12 cellular contexts compared by ENCODE assay signal in the genomic region with DNA sequence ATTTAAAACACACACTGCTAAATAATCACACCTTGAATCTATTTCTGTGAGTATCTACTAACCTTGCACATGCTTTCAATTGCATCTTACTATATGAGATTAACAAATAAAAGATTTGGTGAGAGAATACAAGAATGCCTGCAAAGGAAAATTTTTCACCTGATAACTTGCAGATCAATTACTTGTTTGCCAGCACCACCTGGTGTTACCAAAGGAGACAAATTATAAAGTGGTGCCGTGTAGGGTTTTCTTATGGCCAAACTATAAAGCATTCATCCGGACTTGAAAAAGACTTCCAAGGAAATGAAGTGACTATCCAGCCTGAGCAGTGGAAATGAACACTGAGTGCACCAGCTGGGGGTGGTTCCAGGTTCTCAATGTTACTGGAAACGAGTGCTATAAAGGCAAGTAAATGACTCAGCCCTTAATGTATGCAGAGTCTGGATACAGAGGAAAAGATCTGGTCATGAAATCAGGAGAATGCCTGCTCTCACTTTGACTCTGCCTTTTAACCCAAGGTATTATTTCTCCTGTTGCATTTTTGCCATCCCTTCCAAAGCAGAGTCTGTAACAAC.
DNase-seq lines count a peak whose midpoint lies in the region; ATAC-seq, FAIRE-seq and TF ChIP-seq lines count a peak whose summit lies in the region.
"Had no signal": no experiment of that assay in that cellular context is flagged by ENCODE, and none has a peak within 500 bp of the region (broad histone marks: within the 10 kb centered on the region; RNA-seq: fewer than 3 reads in every experiment).

No MANE protein-coding gene starts in this region.

- H3K4me3 ChIP-seq in HepG2 (replicated peaks in 1 of 3; ENCODE audit: insufficient read depth in 1 of 3, low read depth in 2 of 3, low read length in 3 of 3) (no peak overlapping the region), right lobe of liver (no peak overlapping the region), Panc1 (ENCODE audit: low read depth in 2 of 2, low read length in 2 of 2) (no peak overlapping the region), fibroblast of mammary gland (ENCODE audit: control insufficient read depth, low read depth, low read length) (no peak overlapping the region), osteoblast (ENCODE audit: insufficient read depth, low read length) (no peak overlapping the region)

- H3K79me2 ChIP-seq in HepG2 (ENCODE audit: insufficient read depth, low read length) (no peaks in the 10 kb centered on the region), osteoblast (ENCODE audit: insufficient read depth, low read length) (no peaks in the 10 kb centered on the region)

- in situ Hi-C loops in HepG2 (cut with HindIII; ENCODE audit: extremely low pct_ligation_motif_present, low pct_unique_long_range_greater_than_20kb) (no loop called here), Panc1 (cut with HindIII; ENCODE audit: low pct_unique_long_range_greater_than_20kb, low sequenced_read_pairs) (no loop called here), KBM-7 (cut with MboI; ENCODE audit: low pct_unique_long_range_greater_than_20kb, low sequenced_read_pairs) (no loop called here)

- H3K9me3 ChIP-seq in HepG2 (ENCODE audit: low read length) (peaks cover 12% of the 10 kb centered on the region; the same call in 1 of the 2 replicates), right lobe of liver (no peaks in the 10 kb centered on the region), Panc1 (ENCODE audit: control insufficient read depth, insufficient read depth, low read depth, low read length) (0 out of 2 replicates have a peak, but pooled peaks cover 7% of the 10 kb centered on the region), osteoblast (ENCODE audit: low read depth, low read length) (no peaks in the 10 kb centered on the region)

- TF ChIP-seq EP300 in HepG2 (IDR thresholded peaks at IDR 0.05; ENCODE audit: low read depth in 2 of 2, low read length in 2 of 2), result no peak
- no peak for TF ChIP-seq EP300 in HepG2 (CRISPR knock-in tag; IDR thresholded peaks at IDR 0.05; ENCODE audit: borderline replicate concordance)

- no peak overlapping the region for H3K9ac ChIP-seq in HepG2 (ENCODE audit: insufficient read depth, low read depth, low read length)

- no peak for TF ChIP-seq CTCF in HepG2 (CRISPR knock-in tag; IDR thresholded peaks at IDR 0.05)
- TF ChIP-seq CTCF in right lobe of liver (IDR thresholded peaks at IDR 0.05), result peak in 1 of 4 donors; percentile 10
- TF ChIP-seq CTCF in Panc1 (IDR thresholded peaks at IDR 0.05), result peak; percentile 45
- peak; percentile 1 for TF ChIP-seq CTCF in fibroblast of mammary gland (conservative IDR thresholded peaks at IDR 0.05; ENCODE audit: control insufficient read depth, insufficient read depth, low read depth, low read length)
- TF ChIP-seq CTCF in osteoblast (IDR thresholded peaks at IDR 0.05; ENCODE audit: extremely low read depth, low read depth, low read length), result no peak

- H3K27me3 ChIP-seq in HepG2 (ENCODE audit: control insufficient read depth in 1 of 2, insufficient read depth in 2 of 2, low read length in 2 of 2) (no peaks in the 10 kb centered on the region; a peak in 2 of 5 replicates), right lobe of liver (no peaks in the 10 kb centered on the region), Panc1 (ENCODE audit: control insufficient read depth, insufficient read depth, low read length) (no peaks in the 10 kb centered on the region), osteoblast (ENCODE audit: insufficient read depth, low read length) (no peaks in the 10 kb centered on the region)

- H4K20me1 ChIP-seq in HepG2 (ENCODE audit: insufficient read depth, low read length), result no peaks in the 10 kb centered on the region
- no peaks in the 10 kb centered on the region for H4K20me1 ChIP-seq in osteoblast (ENCODE audit: insufficient read depth, low read length)

- CTCF ChIA-PET in HepG2 (lab: Yijun Ruan, JAX; ENCODE audit: low intra/inter-chr PET ratio, low total read pairs) (no interaction called here), Panc1 (lab: Charles Lee) (no interaction called here)

- H3K4me1 ChIP-seq in HepG2 (ENCODE audit: insufficient read depth, low read length) (no peaks in the 10 kb centered on the region), right lobe of liver (no peaks in the 10 kb centered on the region), Panc1 (ENCODE audit: control insufficient read depth, insufficient read depth, low read length) (no peaks in the 10 kb centered on the region), osteoblast (ENCODE audit: insufficient read depth, low read length) (no peaks in the 10 kb centered on the region)

- ATAC-seq in HepG2 (no peak), right lobe of liver (no peak), Panc1 (peak; percentile 72), left lobe of liver (no peak)

- TF ChIP-seq POLR2A in HepG2 (IDR thresholded peaks at IDR 0.05; ENCODE audit: insufficient read depth in 1 of 2, low read depth in 2 of 2, low read length in 2 of 2) (no peak), right lobe of liver (IDR thresholded peaks at IDR 0.05) (no peak)

- TF ChIP-seq RAD21 in HepG2 (CRISPR knock-in tag; IDR thresholded peaks at IDR 0.05), result no peak

- DNase-seq in HepG2 (ENCODE audit: low spot score) (no peak), right lobe of liver (no peak), Panc1 (ENCODE audit: low read depth, low spot score) (no peak), fibroblast of mammary gland (ENCODE audit: low read depth) (peak; percentile 0), osteoblast (ENCODE audit: insufficient read length, low spot score, missing footprints) (no peak), left lobe of liver (ENCODE audit: low spot score) (no peak), KBM-7 (no peak), NCI-H187 treated with DMSO at 0.1 percent for 48 hours (lab: John Stamatoyannopoulos, UW) (no peak)
- DNase-seq: activated naive CD4-positive, alpha-beta T cell treated with anti-CD3 and anti-CD28 coated beads, Interleukin-2, amount 50 U/mL, for 16 hours; NCI-H2171; stimulated activated CD4-positive, alpha-beta T cell treated with anti-CD3 and anti-CD28 coated beads, Interleukin-4, amount 100 ng/mL, for 1 hour; stimulated activated naive CD4-positive, alpha-beta T cell had no signal

- BruUV-seq in HepG2 (replicated peaks; lab: Mats Ljungman, UMichigan) (no TSS peak), Panc1 (replicated peaks; lab: Mats Ljungman, UMichigan) (no TSS peak)

- WGBS in HepG2 (ENCODE audit: low lambda C conversion rate), result 4% methylated on average over 3 of the region's 3 CpGs
- 29% methylated on average over 3 of the region's 3 CpGs for WGBS in right lobe of liver (ENCODE audit: insufficient coverage, low coverage, low lambda C conversion rate, missing lambda C conversion rate)

- H3K36me3 ChIP-seq in HepG2 (replicated peaks in 1 of 2; ENCODE audit: control insufficient read depth in 1 of 2, insufficient read depth in 2 of 2, low read length in 2 of 2), result no peaks in the 10 kb centered on the region
- H3K36me3 ChIP-seq in right lobe of liver, result peaks cover 0 to 2% (median 0%) of the 10 kb centered on the region in 4 donors
- no peaks in the 10 kb centered on the region for H3K36me3 ChIP-seq in Panc1 (ENCODE audit: control insufficient read depth, insufficient read depth, low read length)
- H3K36me3 ChIP-seq in osteoblast (ENCODE audit: insufficient read depth, low read length), result no peaks in the 10 kb centered on the region

- no peak for FAIRE-seq in HepG2 (lab: Jason Lieb, UNC)

- H3K4me2 ChIP-seq in HepG2 (ENCODE audit: low read depth, low read length) (no peak overlapping the region), osteoblast (ENCODE audit: insufficient read depth, low read length) (no peak overlapping the region)

- POLR2A ChIA-PET in HepG2 (lab: Yijun Ruan, JAX) (no interaction called here), Panc1 (lab: Charles Lee) (interaction anchor here (0.7 kb wide), 1 partner anchor 612 kb away, joined by 3 read pairs; no protein-coding TSS in a partner anchor)

- no peak overlapping the region for H3K27ac ChIP-seq in HepG2 (ENCODE audit: extremely low read length, insufficient read depth, low read length)
- H3K27ac ChIP-seq in right lobe of liver, result no peak overlapping the region
- no peak overlapping the region for H3K27ac ChIP-seq in Panc1 (ENCODE audit: low read length)
- no peak overlapping the region for H3K27ac ChIP-seq in osteoblast (ENCODE audit: low read depth, low read length)

- H2AFZ ChIP-seq in HepG2 (ENCODE audit: low read length) (no peak overlapping the region), osteoblast (ENCODE audit: low read length) (no peak overlapping the region)

- intact Hi-C loops in HepG2 (cut with micrococcal nuclease; ENCODE audit: unreplicated experiment), result no loop called here
- intact Hi-C loops in right lobe of liver (cut with DNase I), result no loop called here
- intact Hi-C loops in Panc1 (cut with micrococcal nuclease; ENCODE audit: unreplicated experiment), result no loop called here

TF ChIP-seq in HepG2, 621 proteins besides CTCF, POLR2A, EP300 and RAD21:
- TF ChIP-seq ZNF749 (CRISPR knock-in tag; IDR thresholded peaks at IDR 0.05; ENCODE audit: borderline replicate concordance) (no peak), STAG1 (CRISPR knock-in tag; IDR thresholded peaks at IDR 0.05) (peak; percentile 12; the same call in 1 of the 2 replicates)

Comparison
In these comparisons a context has a peak if more than half of its experiments do, and no peak if none do; other contexts are left out.
1. CTCF ChIP-seq: peak in Panc1 (single experiment) and fibroblast of mammary gland (single experiment); none in HepG2 (single experiment) and osteoblast (single experiment).